18 cellular contexts compared by ENCODE assay signal in the genomic region with DNA sequence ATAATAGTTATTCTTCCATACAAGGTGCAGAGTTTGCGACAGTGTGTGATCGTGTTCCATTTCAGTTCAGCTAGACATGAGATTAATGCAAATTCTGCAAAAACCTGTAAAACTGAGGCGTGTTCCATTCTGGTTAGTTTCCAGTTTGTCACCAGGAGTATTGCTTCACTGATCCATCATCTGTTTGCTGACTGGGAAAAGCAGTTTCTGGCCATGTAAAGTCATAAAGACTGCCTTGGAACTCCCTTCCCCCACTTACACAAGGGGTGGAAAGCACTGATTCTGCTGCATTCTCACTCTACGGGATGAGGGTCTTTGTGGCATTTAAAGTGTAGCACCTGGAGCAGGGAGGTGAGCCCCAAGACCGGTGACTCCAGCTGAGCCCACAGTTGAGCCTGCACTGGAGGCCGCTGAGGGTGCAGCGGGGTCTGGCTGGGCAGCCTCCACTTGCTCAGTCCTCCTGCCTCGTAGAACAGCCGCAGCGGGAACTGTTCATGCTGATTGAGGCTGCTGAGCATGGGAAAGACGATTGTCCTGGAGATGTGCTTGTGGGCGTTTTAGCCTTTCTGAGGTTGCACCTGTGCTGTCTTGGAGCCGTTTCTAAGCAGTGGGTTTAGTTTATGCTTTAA. TPM values are rescaled to one million over a fixed set of nuclear protein-coding genes. Genes with fewer than 3 reads are reported as not detected.
DNase-seq lines count a peak whose midpoint lies in the region; ATAC-seq and TF ChIP-seq lines count a peak whose summit lies in the region.
"Had no signal": no experiment of that assay in that cellular context is flagged by ENCODE, and none has a peak within 500 bp of the region (broad histone marks: within the 10 kb centered on the region; RNA-seq: fewer than 3 reads in every experiment).

No MANE protein-coding gene starts in this region.

- peak overlapping the region; percentile 100 for H3K4me3 Mint-ChIP-seq in activated naive CD4-positive, alpha-beta T cell treated with anti-CD3 and anti-CD28 coated beads for 36 hours

- H3K27ac ChIP-seq in rectal smooth muscle tissue (ENCODE audit: low read depth, low read length) (no peak overlapping the region), lower lobe of right lung (no peak overlapping the region), osteoblast (ENCODE audit: low read depth, low read length) (no peak overlapping the region)
- H3K27ac ChIP-seq: brain microvascular endothelial cell, foreskin keratinocyte had no signal

- no peaks in the 10 kb centered on the region for H3K9me2 ChIP-seq in Loucy (replicated peaks; ENCODE audit: low read depth, low read length)

- H3K4me1 ChIP-seq in Loucy (ENCODE audit: insufficient read depth, low read length, poor library complexity, severe bottlenecking) (peaks cover 15% of the 10 kb centered on the region), rectal smooth muscle tissue (ENCODE audit: control insufficient read depth, insufficient read depth, low read length) (no peaks in the 10 kb centered on the region), lower lobe of right lung (peaks cover 6% of the 10 kb centered on the region), osteoblast (ENCODE audit: insufficient read depth, low read length) (no peaks in the 10 kb centered on the region)

- peaks cover 21% of the 10 kb centered on the region for H3K4me1 Mint-ChIP-seq in activated naive CD4-positive, alpha-beta T cell treated with anti-CD3 and anti-CD28 coated beads for 36 hours (ENCODE audit: low read depth)

- peak overlapping the region; percentile 89 for H3K4me3 ChIP-seq in Loucy (ENCODE audit: low read length, poor library complexity, severe bottlenecking)
- H3K4me3 ChIP-seq in epithelial cell of esophagus (ENCODE audit: low read length) = peak overlapping the region; percentile 82
- peak overlapping the region; percentile 18 for H3K4me3 ChIP-seq in rectal smooth muscle tissue (ENCODE audit: low read length)
- no peak overlapping the region for H3K4me3 ChIP-seq in lower lobe of right lung
- no peak overlapping the region for H3K4me3 ChIP-seq in osteoblast (ENCODE audit: insufficient read depth, low read length)

- H3K4me2 ChIP-seq in Loucy (ENCODE audit: low read depth, low read length, poor library complexity, severe bottlenecking) = peak overlapping the region; percentile 81
- no peak overlapping the region for H3K4me2 ChIP-seq in osteoblast (ENCODE audit: insufficient read depth, low read length)

- no peak for ATAC-seq in lower lobe of right lung
- ATAC-seq: foreskin keratinocyte had no signal

- no peak overlapping the region for H3K27ac Mint-ChIP-seq in activated naive CD4-positive, alpha-beta T cell treated with anti-CD3 and anti-CD28 coated beads for 36 hours

- H3K36me3 ChIP-seq in Loucy (ENCODE audit: insufficient read depth, low read length) = no peaks in the 10 kb centered on the region
- no peaks in the 10 kb centered on the region for H3K36me3 ChIP-seq in rectal smooth muscle tissue (ENCODE audit: control insufficient read depth, insufficient read depth, low read length)
- H3K36me3 ChIP-seq in lower lobe of right lung = no peaks in the 10 kb centered on the region
- H3K36me3 ChIP-seq in osteoblast (ENCODE audit: insufficient read depth, low read length) = no peaks in the 10 kb centered on the region
- H3K36me3 ChIP-seq: brain microvascular endothelial cell had no signal

- no peaks in the 10 kb centered on the region for H3K27me3 Mint-ChIP-seq in activated naive CD4-positive, alpha-beta T cell treated with anti-CD3 and anti-CD28 coated beads for 36 hours (ENCODE audit: low read depth)

- DNase-seq in activated naive CD4-positive, alpha-beta T cell treated with anti-CD3 and anti-CD28 coated beads for 36 hours = no peak
- no peak for DNase-seq in activated naive CD4-positive, alpha-beta T cell treated with Interleukin-2 at 50 U/mL for 16 hours
- DNase-seq in epithelial cell of esophagus (ENCODE audit: low read depth) = peak; percentile 58
- DNase-seq in lower lobe of right lung = no peak
- DNase-seq in osteoblast (ENCODE audit: insufficient read length, low spot score, missing footprints) = no peak
- no peak for DNase-seq in cerebellar nuclear complex (lab: John Stamatoyannopoulos, UW)
- DNase-seq: activated CD4-positive, alpha-beta T cell treated with anti-CD3 and anti-CD28 coated beads for 48 hours; brain microvascular endothelial cell; foreskin keratinocyte; NCI-H1048; NCI-H2107; NCI-H82; RPMI8226; stimulated activated CD4-positive, alpha-beta T cell treated with anti-CD3 and anti-CD28 coated beads, Interleukin-4, amount 100 ng/mL, for 24 hours had no signal

- no peak for TF ChIP-seq CTCF in Loucy (conservative IDR thresholded peaks at IDR 0.05; ENCODE audit: low read length)
- no peak for TF ChIP-seq CTCF in epithelial cell of esophagus (IDR thresholded peaks at IDR 0.05; ENCODE audit: insufficient read depth, low read depth, low read length, missing control alignments)
- no peak for TF ChIP-seq CTCF in lower lobe of right lung (IDR thresholded peaks at IDR 0.05)
- no peak for TF ChIP-seq CTCF in osteoblast (IDR thresholded peaks at IDR 0.05; ENCODE audit: extremely low read depth, low read depth, low read length)

- H2AFZ ChIP-seq in Loucy (ENCODE audit: low read length) (no peak overlapping the region), osteoblast (ENCODE audit: low read length) (no peak overlapping the region)

- H3K36me3 Mint-ChIP-seq in activated naive CD4-positive, alpha-beta T cell treated with anti-CD3 and anti-CD28 coated beads for 36 hours (ENCODE audit: low read depth) = peaks cover 2% of the 10 kb centered on the region

- no peaks in the 10 kb centered on the region for H3K27me3 ChIP-seq in Loucy (ENCODE audit: insufficient read depth, low read length, poor library complexity, severe bottlenecking)
- no peaks in the 10 kb centered on the region for H3K27me3 ChIP-seq in rectal smooth muscle tissue (ENCODE audit: control insufficient read depth, insufficient read depth, low read length)
- H3K27me3 ChIP-seq in lower lobe of right lung (ENCODE audit: low read depth) = no peaks in the 10 kb centered on the region
- no peaks in the 10 kb centered on the region for H3K27me3 ChIP-seq in osteoblast (ENCODE audit: insufficient read depth, low read length)
- H3K27me3 ChIP-seq: brain microvascular endothelial cell, foreskin keratinocyte had no signal

- no peak overlapping the region for H3K9ac ChIP-seq in Loucy (ENCODE audit: low read depth, low read length, poor library complexity, severe bottlenecking)
- H3K9ac ChIP-seq in rectal smooth muscle tissue (ENCODE audit: low read length) = no peak overlapping the region

- H3F3A ChIP-seq in Loucy (ENCODE audit: low read depth) = no peaks in the 10 kb centered on the region

- H3K9me3 Mint-ChIP-seq in activated naive CD4-positive, alpha-beta T cell treated with anti-CD3 and anti-CD28 coated beads for 36 hours = peaks cover under 1% of the 10 kb centered on the region

- H4K20me1 ChIP-seq in Loucy (ENCODE audit: insufficient read depth, low read length, poor library complexity, severe bottlenecking) = no peaks in the 10 kb centered on the region
- no peaks in the 10 kb centered on the region for H4K20me1 ChIP-seq in osteoblast (ENCODE audit: insufficient read depth, low read length)

- no peaks in the 10 kb centered on the region for H3K9me3 ChIP-seq in Loucy (ENCODE audit: insufficient read depth, low read depth, low read length)
- H3K9me3 ChIP-seq in lower lobe of right lung = no peaks in the 10 kb centered on the region
- H3K9me3 ChIP-seq in osteoblast (ENCODE audit: low read depth, low read length) = no peaks in the 10 kb centered on the region

- H3K79me2 ChIP-seq in Loucy (ENCODE audit: insufficient read depth, low read length) (peaks cover 35% of the 10 kb centered on the region; the same call in 1 of the 2 replicates), osteoblast (ENCODE audit: insufficient read depth, low read length) (peaks cover 40% of the 10 kb centered on the region)

- CTCF ChIA-PET in activated naive CD4-positive, alpha-beta T cell treated with anti-CD3 and anti-CD28 coated beads for 36 hours (lab: Charles Lee) = interaction anchor here (1.1 kb wide), 1 partner anchor 83 kb away, joined by 3 read pairs; no protein-coding TSS in a partner anchor

- intact Hi-C loops in activated naive CD4-positive, alpha-beta T cell treated with anti-CD3 and anti-CD28 coated beads for 36 hours (cut with micrococcal nuclease) = loop anchor here (5.0 kb wide), 2 partner anchors 50 to 190 kb away; a partner anchor contains a TSS
- intact Hi-C loops in lower lobe of right lung (cut with DNase I) = no loop called here

RNA-seq across cellular contexts. Expression of a gene that starts 2.0 kb away (rescaled TPM):
- total RNA-seq in activated naive CD4-positive, alpha-beta T cell treated with anti-CD3 and anti-CD28 coated beads for 36 hours = 1 to 10 TPM; 3.9 to 4.7 TPM
- 5.1 TPM for total RNA-seq in lower lobe of right lung
- 5.4 and 6.5 TPM in 2 replicates for total RNA-seq in osteoblast

RNA-seq across cellular contexts. Expression of a gene that starts 35.6 kb away (rescaled TPM):
- not detected for total RNA-seq in activated naive CD4-positive, alpha-beta T cell treated with anti-CD3 and anti-CD28 coated beads for 36 hours
- total RNA-seq in lower lobe of right lung = not detected
- not detected in 2 replicates for total RNA-seq in osteoblast
- total RNA-seq: foreskin keratinocyte; lung microvascular endothelial cell; T-helper 2 cell treated with Interferon-gamma antibody and Interleukin-4, amounts not matched to agents 100 ng/mL and 5 ng/mL, for 36 hours had no signal

RNA-seq across cellular contexts. Expression of a gene that starts 42.1 kb away (rescaled TPM):
- total RNA-seq in activated naive CD4-positive, alpha-beta T cell treated with anti-CD3 and anti-CD28 coated beads for 36 hours = 1 to 10 TPM; 3.7 to 3.9 TPM
- total RNA-seq in lower lobe of right lung (5.3 TPM), osteoblast (3.5 and 5.8 TPM in 2 replicates)

Comparison
In these comparisons a context has a peak if more than half of its experiments do, and no peak if none do; other contexts are left out.
1. H3K4me3 ChIP-seq: peak in Loucy (single experiment), epithelial cell of esophagus (single experiment) and rectal smooth muscle tissue (single experiment); none in lower lobe of right lung (single experiment) and osteoblast (single experiment).